Comparison of ENCODE assay signal across 1 cellular context in the genomic region with DNA sequence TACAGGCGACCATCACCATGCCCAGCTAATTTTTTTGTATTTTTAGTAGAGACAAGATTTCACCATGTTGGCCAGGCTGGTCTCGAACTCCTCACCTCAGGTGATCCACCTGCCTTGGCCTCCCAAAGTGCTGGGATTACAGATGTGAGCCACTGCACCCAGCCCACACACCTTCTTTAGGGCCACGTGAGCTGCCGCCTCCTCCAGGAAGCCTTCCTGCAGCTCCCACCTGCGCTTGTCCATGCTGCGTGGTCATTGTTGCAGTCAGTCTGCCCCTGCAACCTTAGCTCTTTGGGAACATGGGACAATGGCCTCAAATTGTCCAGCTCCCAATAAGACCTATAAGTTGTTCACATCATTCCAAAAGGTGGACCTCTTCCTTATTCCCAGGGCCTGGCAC.
TF ChIP-seq lines count a peak whose summit lies in the region.

No MANE protein-coding gene starts in this region.

TF ChIP-seq in A549, 52 proteins besides CTCF, POLR2A, EP300 and RAD21:
- TF ChIP-seq ZFP36 (IDR thresholded peaks at IDR 0.05; ENCODE audit: borderline replicate concordance, partially characterized antibody), result peak; percentile 55
